Comparison of ENCODE assay signal across 22 cellular contexts in genomic region chr10:26090032-26090431, GRCh38.
"Had no signal": no experiment of that assay in that cellular context is flagged by ENCODE, and none has a peak within 500 bp of the region (broad histone marks: within the 10 kb centered on the region; RNA-seq: fewer than 3 reads in every experiment).

No MANE protein-coding gene starts in this region.

- H3K36me3 ChIP-seq: ascending aorta, Peyer's patch had no signal

- DNase-seq: activated CD4-positive, alpha-beta memory T cell treated with anti-CD3 and anti-CD28 coated beads for 36 hours; activated CD4-positive, alpha-beta T cell treated with anti-CD3 and anti-CD28 coated beads for 1 hour; activated CD4-positive, alpha-beta T cell treated with anti-CD3 and anti-CD28 coated beads, Interleukin-2, amount 10 ng/mL, durations not matched to agents 7 days and 5 days; activated CD8-positive, alpha-beta memory T cell treated with anti-CD3 and anti-CD28 coated beads for 24 hours; activated effector memory CD4-positive, alpha-beta T cell treated with anti-CD3 and anti-CD28 coated beads, Interleukin-2, amount 50 U/mL, for 16 hours; activated naive CD4-positive, alpha-beta T cell treated with Interleukin-2 at 50 U/mL for 16 hours; activated naive CD8-positive, alpha-beta T cell treated with anti-CD3 and anti-CD28 coated beads, Interleukin-2, amount 50 U/mL, for 24 hours; activated T-cell treated with anti-CD3 and anti-CD28 coated beads, Interleukin-2, amount 50 U/mL, for 4 hours; amniotic stem cell; body of pancreas; central memory CD4-positive, alpha-beta T cell; KG1; NCI-H1048; NCI-H146; NCI-H1930; NCI-H345; NCI-H510A treated with DMSO at 0.1 percent for 48 hours; Peyer's patch; Right ventricle myocardium superior had no signal

- H3K4me3 ChIP-seq: ascending aorta, body of pancreas, coronary artery, Peyer's patch had no signal

- H3K4me1 ChIP-seq: ascending aorta, body of pancreas, Peyer's patch had no signal

- H3K9me3 ChIP-seq: ascending aorta, body of pancreas, Peyer's patch had no signal

- H3K27me3 ChIP-seq: ascending aorta, body of pancreas, Peyer's patch had no signal

- H3K27ac ChIP-seq: ascending aorta, body of pancreas, coronary artery, Peyer's patch, RWPE1 had no signal
